ENCODE assay signal across 21 cellular contexts in the genomic region with DNA sequence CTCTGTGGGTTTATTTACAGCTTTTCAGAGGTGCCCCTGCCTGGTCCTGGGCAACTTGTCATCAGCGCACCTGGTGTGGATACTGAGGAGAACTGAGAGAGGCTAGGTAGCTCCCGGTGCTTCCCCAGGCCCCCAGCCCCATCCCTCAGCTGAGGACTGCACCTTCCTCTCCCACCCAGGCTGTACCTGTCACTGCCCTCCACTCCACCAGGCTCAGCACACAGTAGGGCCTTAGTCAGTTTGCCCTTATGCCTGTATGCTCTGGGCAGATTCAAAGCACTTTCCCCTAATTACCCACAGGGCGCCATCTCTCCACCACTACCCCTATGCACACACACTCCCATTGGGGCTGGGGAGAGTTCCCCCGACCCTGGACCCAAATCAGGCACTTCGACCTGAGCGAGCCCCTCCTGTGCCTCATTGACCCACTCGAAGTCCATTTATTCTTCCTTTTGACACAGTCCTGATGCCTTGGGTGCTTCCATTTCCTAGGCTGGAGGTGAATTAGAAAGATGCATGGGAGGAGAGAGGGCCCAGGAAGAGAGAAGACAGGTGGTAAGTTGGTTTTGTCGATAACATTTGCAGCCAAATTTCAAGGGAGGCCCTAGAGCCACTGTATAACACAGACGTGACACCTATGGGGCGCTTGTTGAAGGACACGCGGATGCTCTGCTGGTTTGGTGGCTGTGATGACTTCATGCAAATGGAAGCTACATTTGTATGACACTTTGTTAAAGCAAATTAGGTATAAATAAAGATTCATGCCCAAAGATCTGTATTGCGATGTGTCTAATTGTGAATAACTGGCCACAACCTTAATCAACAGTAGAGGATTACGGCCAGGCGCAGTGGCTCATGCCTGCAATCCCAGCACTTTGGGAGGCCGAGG. TPM values are rescaled to one million over a fixed set of nuclear protein-coding genes. Genes with fewer than 3 reads are reported as not detected.
DNase-seq lines count a peak whose midpoint lies in the region; ATAC-seq and TF ChIP-seq lines count a peak whose summit lies in the region.
"Had no signal": no experiment of that assay in that cellular context is flagged by ENCODE, and none has a peak within 500 bp of the region (broad histone marks: within the 10 kb centered on the region; RNA-seq: fewer than 3 reads in every experiment).

No MANE protein-coding gene starts in this region.

- CTCF ChIA-PET in mammary epithelial cell (lab: Charles Lee; ENCODE audit: low non-redundant PET) = no interaction called here
- CTCF ChIA-PET in activated CD4-positive, alpha-beta memory T cell treated with anti-CD3 and anti-CD28 coated beads for 36 hours (lab: Charles Lee) = interaction anchor here (1.0 to 3.4 kb wide), 2 partner anchors 9 to 71 kb away, joined by 3 to 15 read pairs; no protein-coding TSS in a partner anchor

- no peaks in the 10 kb centered on the region for H3K79me2 ChIP-seq in mammary epithelial cell (ENCODE audit: insufficient read depth, low read length)

- in situ Hi-C loops in mammary epithelial cell (cut with MboI; ENCODE audit: low sequenced_read_pairs in 2 of 2) = no loop called here

- dilution Hi-C loops in mammary epithelial cell (cut with HindIII; ENCODE audit: low sequenced_read_pairs) = no loop called here

- H3K27me3 Mint-ChIP-seq in neural crest cell (ENCODE audit: low read depth) (no peaks in the 10 kb centered on the region), CD14-positive monocyte (ENCODE audit: low read depth in 3 of 3) (peaks cover 2 to 3% (median 3%) of the 10 kb centered on the region in 3 donors)
- peaks cover 2% of the 10 kb centered on the region for H3K27me3 Mint-ChIP-seq in activated CD4-positive, alpha-beta memory T cell treated with anti-CD3 and anti-CD28 coated beads for 36 hours

- H3K4me1 ChIP-seq in breast epithelium (peaks cover 6 to 12% of the 10 kb centered on the region in 2 donors), mammary epithelial cell (ENCODE audit: insufficient read depth, low read length) (peaks cover 8% of the 10 kb centered on the region), tibial nerve (peaks cover 0 to 71% (median 15%) of the 10 kb centered on the region in 4 donors)

- TF ChIP-seq POLR2A in breast epithelium (IDR thresholded peaks at IDR 0.05) (no peak), tibial nerve (IDR thresholded peaks at IDR 0.05) (no peak)

- H3K9me3 Mint-ChIP-seq in neural crest cell = no peaks in the 10 kb centered on the region
- H3K9me3 Mint-ChIP-seq in CD14-positive monocyte = peaks cover 0 to 4% (median 0%) of the 10 kb centered on the region in 7 donors
- no peaks in the 10 kb centered on the region for H3K9me3 Mint-ChIP-seq in activated CD4-positive, alpha-beta memory T cell treated with anti-CD3 and anti-CD28 coated beads for 36 hours

- no peaks in the 10 kb centered on the region for H3K27me3 ChIP-seq in breast epithelium
- no peaks in the 10 kb centered on the region for H3K27me3 ChIP-seq in mammary epithelial cell (ENCODE audit: insufficient read depth, low read length)
- H3K27me3 ChIP-seq in tibial nerve = no peaks in the 10 kb centered on the region
- H3K27me3 ChIP-seq: SJSA1 had no signal

- H3K36me3 ChIP-seq in breast epithelium (no peaks in the 10 kb centered on the region), mammary epithelial cell (ENCODE audit: insufficient read depth, low read length) (no peaks in the 10 kb centered on the region), tibial nerve (no peaks in the 10 kb centered on the region)
- H3K36me3 ChIP-seq: SJSA1 had no signal

- H3K4me2 ChIP-seq in mammary epithelial cell (ENCODE audit: insufficient read depth, low read depth, low read length) = no peak overlapping the region

- H3K9me3 ChIP-seq in breast epithelium (no peaks in the 10 kb centered on the region), mammary epithelial cell (replicated peaks; ENCODE audit: insufficient read depth, low read length) (no peaks in the 10 kb centered on the region), tibial nerve (no peaks in the 10 kb centered on the region)
- H3K9me3 ChIP-seq: SJSA1 had no signal

- 94% methylated on average over 14 of the region's 16 CpGs for WGBS in mammary epithelial cell (ENCODE audit: low coverage, missing lambda C conversion rate)
- WGBS in tibial nerve, 2 donors = 85 to 86% methylated on average over 16 of the region's 16 CpGs

- H3K4me3 ChIP-seq in breast epithelium (no peak overlapping the region), mammary epithelial cell (replicated peaks in 1 of 3; ENCODE audit: insufficient read depth in 1 of 3, low read depth in 2 of 3, low read length in 3 of 3) (no peak overlapping the region), tibial nerve (no peak overlapping the region)
- H3K4me3 ChIP-seq: SJSA1 had no signal

- no peak for TF ChIP-seq EP300 in tibial nerve (IDR thresholded peaks at IDR 0.05)

- BruUV-seq in mammary epithelial cell (replicated peaks; lab: Mats Ljungman, UMichigan) = no TSS peak

- H3K4me3 Mint-ChIP-seq in neural crest cell = peak overlapping the region; percentile 29
- H3K4me3 Mint-ChIP-seq in CD14-positive monocyte = no peak overlapping the region
- H3K4me3 Mint-ChIP-seq in activated CD4-positive, alpha-beta memory T cell treated with anti-CD3 and anti-CD28 coated beads for 36 hours = no peak overlapping the region

- H3K9ac ChIP-seq in mammary epithelial cell (ENCODE audit: insufficient read depth, low read length) = no peak overlapping the region

- intact Hi-C loops in breast epithelium (cut with DNase I; ENCODE audit: low total_unique reads) = no loop called here
- intact Hi-C loops in mammary epithelial cell (cut with micrococcal nuclease) = no loop called here
- intact Hi-C loops in CD14-positive monocyte (cut with micrococcal nuclease) = no loop called here
- intact Hi-C loops in activated CD4-positive, alpha-beta memory T cell treated with anti-CD3 and anti-CD28 coated beads for 36 hours (cut with micrococcal nuclease) = no loop called here

- H3K27ac ChIP-seq in breast epithelium (peak overlapping the region; percentile 38 to 71), mammary epithelial cell (ENCODE audit: insufficient read depth, low read depth, low read length) (no peak overlapping the region), caudate nucleus (ENCODE audit: low read depth, low read length) (peak overlapping the region; percentile 99), tibial nerve (peak overlapping the region; percentile 69 to 96 (median 90))
- H3K27ac ChIP-seq: C4-2B, SJSA1 had no signal

- peaks cover 70% of the 10 kb centered on the region for H3K4me1 Mint-ChIP-seq in neural crest cell
- H3K4me1 Mint-ChIP-seq in CD14-positive monocyte = peaks cover 26% of the 10 kb centered on the region
- no peaks in the 10 kb centered on the region for H3K4me1 Mint-ChIP-seq in activated CD4-positive, alpha-beta memory T cell treated with anti-CD3 and anti-CD28 coated beads for 36 hours (ENCODE audit: low read depth)

- no peak for ATAC-seq in GM19467 (IDR thresholded peaks at IDR 0.05; ENCODE audit: unreplicated experiment)

- peak overlapping the region; percentile 5 for H3K27ac Mint-ChIP-seq in neural crest cell (ENCODE audit: unreplicated experiment)
- H3K27ac Mint-ChIP-seq in CD14-positive monocyte = peak overlapping the region in 1 of 7 donors; percentile 42
- no peak overlapping the region for H3K27ac Mint-ChIP-seq in activated CD4-positive, alpha-beta memory T cell treated with anti-CD3 and anti-CD28 coated beads for 36 hours

- POLR2A ChIA-PET in activated CD4-positive, alpha-beta memory T cell treated with anti-CD3 and anti-CD28 coated beads for 36 hours (lab: Charles Lee) = interaction anchor here (0.6 kb wide), 1 partner anchor 164 kb away, joined by 7 read pairs; no protein-coding TSS in a partner anchor

- H2AFZ ChIP-seq in mammary epithelial cell (ENCODE audit: low read depth, low read length) = no peak overlapping the region

- no peaks in the 10 kb centered on the region for H4K20me1 ChIP-seq in mammary epithelial cell (ENCODE audit: insufficient read depth, low read length)

- TF ChIP-seq CTCF in breast epithelium (IDR thresholded peaks at IDR 0.05) = peak in 1 of 3 donors; percentile 50
- TF ChIP-seq CTCF in mammary epithelial cell (conservative IDR thresholded peaks at IDR 0.05 in 1 of 2, IDR thresholded peaks at IDR 0.05 in 1 of 2; ENCODE audit: extremely low read depth in 1 of 2, insufficient read depth in 1 of 2, low read depth in 1 of 2, low read length in 2 of 2) = no peak
- TF ChIP-seq CTCF in neural crest cell (conservative IDR thresholded peaks at IDR 0.05) = no peak
- no peak for TF ChIP-seq CTCF in tibial nerve (IDR thresholded peaks at IDR 0.05)
- TF ChIP-seq CTCF in CD14-positive monocyte (IDR thresholded peaks at IDR 0.05) = no peak

- DNase-seq in breast epithelium (ENCODE audit: low spot score in 2 of 2) (peak in 1 of 2 donors; percentile 62), mammary epithelial cell (no peak), caudate nucleus (lab: John Stamatoyannopoulos, UW) (no peak), neural crest cell (ENCODE audit: low read depth, low spot score) (no peak), tibial nerve (ENCODE audit: low spot score in 2 of 2) (no peak), CD14-positive monocyte (ENCODE audit: low spot score) (no peak)
- no peak for DNase-seq in activated CD4-positive, alpha-beta memory T cell treated with anti-CD3 and anti-CD28 coated beads for 36 hours
- DNase-seq: 8988T, MM.1S, NCI-H1092, NCI-H1436, NCI-H187 treated with DMSO at 0.1 percent for 48 hours, NCI-H2227 treated with DMSO at 0.1 percent for 48 hours, NCI-H524, NCI-H82 had no signal

- H3K36me3 Mint-ChIP-seq in neural crest cell (ENCODE audit: low read depth) (no peaks in the 10 kb centered on the region), CD14-positive monocyte (no peaks in the 10 kb centered on the region)
- H3K36me3 Mint-ChIP-seq in activated CD4-positive, alpha-beta memory T cell treated with anti-CD3 and anti-CD28 coated beads for 36 hours = no peaks in the 10 kb centered on the region

RNA-seq across cellular contexts. Expression of a gene that starts 13.8 kb away (rescaled TPM):
- 10 to 100 TPM; 42.0 to 61.3 (median 49.9) TPM for total RNA-seq in breast epithelium
- total RNA-seq in mammary epithelial cell = 10 to 100 TPM; 38.8 to 40.7 TPM
- 35.4 TPM for polyA plus RNA-seq in mammary epithelial cell
- 33.2 TPM for polyA minus RNA-seq in mammary epithelial cell
- total RNA-seq in neural crest cell = 20.1 and 24.0 TPM in 2 replicates
- total RNA-seq in tibial nerve = 10 to 100 TPM; 32.1 to 49.8 (median 44.2) TPM
- 1 to 10 TPM; 6.4 to 7.2 TPM for polyA plus RNA-seq in CD14-positive monocyte
- 10 to 100 TPM; 16.0 to 16.5 TPM for total RNA-seq in activated CD4-positive, alpha-beta memory T cell treated with anti-CD3 and anti-CD28 coated beads for 36 hours

RNA-seq across cellular contexts. Expression of a gene that starts 40.6 kb away (rescaled TPM):
- total RNA-seq in breast epithelium (1 to 10 TPM in 1 of 3 donors, under 1 TPM in 1, not detected in 1; 0.33 to 1.3 TPM), mammary epithelial cell (not detected), neural crest cell (0.26 TPM in 1 of 2 replicates, not detected in the other), tibial nerve (1 to 10 TPM in 3 of 4 donors, under 1 TPM in 1; 0.98 to 1.8 (median 1.4) TPM)
- polyA plus RNA-seq in mammary epithelial cell (not detected), CD14-positive monocyte (not detected)
- polyA minus RNA-seq in mammary epithelial cell = not detected
- under 1 TPM in 1 of 2 experiments, not detected in 1; 0.17 TPM for total RNA-seq in activated CD4-positive, alpha-beta memory T cell treated with anti-CD3 and anti-CD28 coated beads for 36 hours
- total RNA-seq: Daoy, H4, SJSA1 had no signal
- polyA plus RNA-seq: AG04450 had no signal

RNA-seq across cellular contexts. Expression of a gene that starts 59.0 kb away (rescaled TPM):
- total RNA-seq in breast epithelium = 100 to 1,000 TPM in 1 of 3 donors, 10 to 100 TPM in 1, under 1 TPM in 1; 0.16 to 101 (median 24.9) TPM
- 10 to 100 TPM in 1 of 2 donors, not detected in 1; 10.7 TPM for total RNA-seq in mammary epithelial cell
- polyA plus RNA-seq in mammary epithelial cell = not detected
- not detected for polyA minus RNA-seq in mammary epithelial cell
- 279 and 293 TPM in 2 replicates for total RNA-seq in neural crest cell
- 10 to 100 TPM; 59.9 to 94.0 (median 84.2) TPM for total RNA-seq in tibial nerve
- not detected for polyA plus RNA-seq in CD14-positive monocyte
- not detected for total RNA-seq in activated CD4-positive, alpha-beta memory T cell treated with anti-CD3 and anti-CD28 coated beads for 36 hours
- total RNA-seq: Daoy, H4, SJSA1 had no signal
- polyA plus RNA-seq: AG04450 had no signal
